8 cellular contexts compared by ENCODE assay signal in genomic region chr11:8839957-8840945, GRCh38.
DNase-seq lines count a peak whose midpoint lies in the region; ATAC-seq, FAIRE-seq and TF ChIP-seq lines count a peak whose summit lies in the region.
"Had no signal": no experiment of that assay in that cellular context is flagged by ENCODE, and none has a peak within 500 bp of the region (broad histone marks: within the 10 kb centered on the region; RNA-seq: fewer than 3 reads in every experiment).

No MANE protein-coding gene starts in this region.

- ATAC-seq in WTC11 (peak; percentile 82), HG03460 (IDR thresholded peaks at IDR 0.05; ENCODE audit: unreplicated experiment) (no peak)
- ATAC-seq in stimulated activated effector memory CD8-positive, alpha-beta T cell treated with anti-CD3 and anti-CD28 coated beads, Interleukin-12 subunit alpha, Interleukin-12 subunit beta, amount 100 ng/mL, for 72 hours = peak; percentile 58

- TF ChIP-seq CTCF in WTC11 (IDR thresholded peaks at IDR 0.05) = no peak

- DNase-seq in HT1080 (ENCODE audit: low read depth) (peak; percentile 63), WTC11 (ENCODE audit: low spot score) (no peak), islet precursor cell (peak; percentile 91), middle frontal gyrus (ENCODE audit: extremely low spot score, low spot score) (no peak), GM12891 (ENCODE audit: insufficient read length, low spot score) (no peak)
- DNase-seq in stimulated activated effector memory CD8-positive, alpha-beta T cell treated with anti-CD3 and anti-CD28 coated beads, Interleukin-12 subunit alpha, Interleukin-12 subunit beta, amount 100 ng/mL, for 72 hours (ENCODE audit: low spot score in 2 of 2) = no peak
- DNase-seq: activated CD4-positive, alpha-beta T cell treated with anti-CD3 and anti-CD28 coated beads, Interleukin-2, amount 10 ng/mL, durations not matched to agents 7 days and 5 days had no signal

- H3K9me3 Mint-ChIP-seq in WTC11 = no peaks in the 10 kb centered on the region
- no peaks in the 10 kb centered on the region for H3K9me3 Mint-ChIP-seq in stimulated activated effector memory CD8-positive, alpha-beta T cell treated with anti-CD3 and anti-CD28 coated beads, Interleukin-12 subunit alpha, Interleukin-12 subunit beta, amount 100 ng/mL, for 72 hours
- H3K9me3 Mint-ChIP-seq: activated CD4-positive, alpha-beta T cell treated with anti-CD3 and anti-CD28 coated beads, Interleukin-2, amount 10 ng/mL, durations not matched to agents 7 days and 5 days had no signal

- CTCF ChIA-PET in WTC11 (lab: Charles Lee) = interaction anchor here (0.6 to 1.7 kb wide), 6 partner anchors 8 to 119 kb away, joined by 3 to 6 read pairs (median 4); no protein-coding TSS in a partner anchor

- H3K27me3 Mint-ChIP-seq in WTC11 (ENCODE audit: low read depth) = no peaks in the 10 kb centered on the region

- H3K4me1 Mint-ChIP-seq in WTC11 = peaks cover 38% of the 10 kb centered on the region
- H3K4me1 Mint-ChIP-seq in stimulated activated effector memory CD8-positive, alpha-beta T cell treated with anti-CD3 and anti-CD28 coated beads, Interleukin-12 subunit alpha, Interleukin-12 subunit beta, amount 100 ng/mL, for 72 hours = no peaks in the 10 kb centered on the region

- H3K36me3 Mint-ChIP-seq in WTC11 = no peaks in the 10 kb centered on the region
- no peaks in the 10 kb centered on the region for H3K36me3 Mint-ChIP-seq in stimulated activated effector memory CD8-positive, alpha-beta T cell treated with anti-CD3 and anti-CD28 coated beads, Interleukin-12 subunit alpha, Interleukin-12 subunit beta, amount 100 ng/mL, for 72 hours

- no peak for TF ChIP-seq POLR2A in GM12891 (IDR thresholded peaks at IDR 0.05; ENCODE audit: low read depth, low read length)

- H3K27ac Mint-ChIP-seq in WTC11 = peak overlapping the region; percentile 86
- H3K27ac Mint-ChIP-seq in stimulated activated effector memory CD8-positive, alpha-beta T cell treated with anti-CD3 and anti-CD28 coated beads, Interleukin-12 subunit alpha, Interleukin-12 subunit beta, amount 100 ng/mL, for 72 hours = peak overlapping the region; percentile 35
- H3K27ac Mint-ChIP-seq: activated CD4-positive, alpha-beta T cell treated with anti-CD3 and anti-CD28 coated beads, Interleukin-2, amount 10 ng/mL, durations not matched to agents 7 days and 5 days had no signal

- POLR2A ChIA-PET in WTC11 (lab: Charles Lee) = interaction anchor here (0.8 to 1.0 kb wide), 2 partner anchors 30 kb away, joined by 3 read pairs; a partner anchor contains a TSS

- FAIRE-seq in GM12891 (lab: Jason Lieb, UNC) = no peak

- H3K4me3 Mint-ChIP-seq in WTC11 = peak overlapping the region; percentile 19; the same call in 1 of the 2 replicates
- H3K4me3 Mint-ChIP-seq in stimulated activated effector memory CD8-positive, alpha-beta T cell treated with anti-CD3 and anti-CD28 coated beads, Interleukin-12 subunit alpha, Interleukin-12 subunit beta, amount 100 ng/mL, for 72 hours = no peak overlapping the region
- H3K4me3 Mint-ChIP-seq: activated CD4-positive, alpha-beta T cell treated with anti-CD3 and anti-CD28 coated beads, Interleukin-2, amount 10 ng/mL, durations not matched to agents 7 days and 5 days had no signal

TF ChIP-seq in WTC11, 78 proteins besides CTCF, POLR2A, EP300 and RAD21:
- no peak for TF ChIP-seq ZNF232 (CRISPR knock-in tag; IDR thresholded peaks at IDR 0.05)
- TF ChIP-seq MLX (CRISPR knock-in tag; IDR thresholded peaks at IDR 0.05) = no peak
- TF ChIP-seq GRHL2 (CRISPR knock-in tag; IDR thresholded peaks at IDR 0.05; ENCODE audit: insufficient replicate concordance, severe bottlenecking) = no peak
- no peak for TF ChIP-seq PRDM15 (CRISPR knock-in tag; IDR thresholded peaks at IDR 0.05)
TF ChIP-seq in WTC11: peak in this region for 0.

TF ChIP-seq in GM12891, 5 proteins besides CTCF, POLR2A, EP300 and RAD21:
- no peak for TF ChIP-seq SPI1 (IDR thresholded peaks at IDR 0.05; ENCODE audit: low read depth, low read length)
- no peak for TF ChIP-seq POU2F2 (IDR thresholded peaks at IDR 0.05; ENCODE audit: low read depth, low read length)
- TF ChIP-seq POLR2AphosphoS5 (IDR thresholded peaks at IDR 0.05; ENCODE audit: low read depth, low read length) = no peak
TF ChIP-seq in GM12891: peak in this region for 0.

Comparison
In these comparisons a context has a peak if more than half of its experiments do, and no peak if none do; other contexts are left out.
1. DNase-seq: peak in HT1080 (single experiment) and islet precursor cell (single experiment); none in WTC11 (single experiment), stimulated activated effector memory CD8-positive, alpha-beta T cell treated with anti-CD3 and anti-CD28 coated beads, Interleukin-12 subunit alpha, Interleukin-12 subunit beta, amount 100 ng/mL, for 72 hours (0 of 2), middle frontal gyrus (single experiment) and GM12891 (single experiment).